Comparison of ENCODE assay signal across 8 cellular contexts in the genomic region with DNA sequence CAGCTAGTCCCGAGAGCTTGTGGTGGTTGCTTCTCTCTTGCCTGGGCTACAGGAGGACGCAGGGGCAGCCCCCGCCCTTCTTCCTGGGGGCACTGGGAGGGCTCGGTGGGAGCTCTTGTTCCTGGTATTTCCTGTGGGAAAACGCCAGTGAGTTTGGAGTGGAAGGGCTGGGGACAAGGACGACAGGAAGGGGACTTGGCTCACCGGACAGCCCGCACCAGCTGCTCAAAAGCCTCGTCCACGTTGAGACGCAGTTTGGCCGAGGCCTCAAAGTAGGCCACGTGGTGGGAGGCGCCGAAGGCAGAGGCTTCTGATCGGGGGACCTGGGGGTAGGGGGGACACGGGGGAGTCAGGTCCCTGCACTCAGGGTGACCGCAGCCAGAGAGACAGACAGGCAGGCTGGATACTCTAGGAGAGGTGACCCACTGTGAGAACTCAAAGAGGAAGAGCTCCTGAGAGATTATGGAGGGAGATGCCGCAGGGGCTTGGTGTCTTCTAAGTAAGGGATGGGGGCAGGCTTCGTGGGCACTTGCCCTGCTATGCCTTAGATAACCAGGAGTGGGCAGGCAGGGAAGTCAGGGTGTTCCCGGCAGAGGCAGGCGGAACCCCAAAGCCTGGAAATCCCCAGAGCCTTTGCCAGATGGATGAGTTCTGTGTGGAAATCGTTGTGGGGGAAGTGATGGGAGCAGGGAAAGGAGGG. TPM values are rescaled to one million over a fixed set of nuclear protein-coding genes. Genes with fewer than 3 reads are reported as not detected.
DNase-seq lines count a peak whose midpoint lies in the region; ATAC-seq and TF ChIP-seq lines count a peak whose summit lies in the region.
"Had no signal": no experiment of that assay in that cellular context is flagged by ENCODE, and none has a peak within 500 bp of the region (broad histone marks: within the 10 kb centered on the region; RNA-seq: fewer than 3 reads in every experiment).

No MANE protein-coding gene starts in this region.

- TF ChIP-seq CTCF in fibroblast of pulmonary artery (IDR thresholded peaks at IDR 0.05; ENCODE audit: low read length, missing control alignments), result peak; percentile 12
- peak; percentile 21 for TF ChIP-seq CTCF in retinal pigment epithelial cell (conservative IDR thresholded peaks at IDR 0.05; ENCODE audit: low read depth, low read length)

- H3K27me3 ChIP-seq in SJCRH30, result no peaks in the 10 kb centered on the region
- no peaks in the 10 kb centered on the region for H3K27me3 ChIP-seq in effector memory CD4-positive, alpha-beta T cell (replicated peaks; ENCODE audit: control insufficient read depth, insufficient read depth, low read length, poor library complexity, severe bottlenecking)

- H3K36me3 ChIP-seq in SJCRH30, result no peaks in the 10 kb centered on the region
- H3K36me3 ChIP-seq in effector memory CD4-positive, alpha-beta T cell (ENCODE audit: control insufficient read depth, insufficient read depth, low read length), result no peaks in the 10 kb centered on the region

- intact Hi-C loops in posterior vena cava (cut with DNase I), result loop anchor here (5.0 kb wide), 1 partner anchor 43 kb away; a partner anchor contains a TSS

- H3K27ac ChIP-seq in SJCRH30, result no peak overlapping the region
- no peak overlapping the region for H3K27ac ChIP-seq in effector memory CD4-positive, alpha-beta T cell (ENCODE audit: insufficient read depth, low read length, poor library complexity, severe bottlenecking)

- no peak for ATAC-seq in GM19452 (IDR thresholded peaks at IDR 0.05; ENCODE audit: unreplicated experiment)

- DNase-seq in Daoy (ENCODE audit: low read depth), result peak; percentile 33
- DNase-seq in SJCRH30, result peak; percentile 32 to 58
- no peak for DNase-seq in fibroblast of pulmonary artery (ENCODE audit: low read depth)
- no peak for DNase-seq in retinal pigment epithelial cell (ENCODE audit: low read depth)
- DNase-seq in posterior vena cava (ENCODE audit: low spot score), result no peak
- no peak for DNase-seq in effector memory CD4-positive, alpha-beta T cell
- DNase-seq: NCI-H774 had no signal

- no peaks in the 10 kb centered on the region for H3K9me3 ChIP-seq in SJCRH30 (replicated peaks)
- H3K9me3 ChIP-seq in effector memory CD4-positive, alpha-beta T cell (ENCODE audit: control insufficient read depth, low read length), result no peaks in the 10 kb centered on the region

- no peak overlapping the region for H3K4me3 ChIP-seq in SJCRH30
- H3K4me3 ChIP-seq in fibroblast of pulmonary artery (replicated peaks; ENCODE audit: low read depth, low read length), result no peak overlapping the region
- H3K4me3 ChIP-seq in retinal pigment epithelial cell (ENCODE audit: low read length), result no peak overlapping the region
- H3K4me3 ChIP-seq in effector memory CD4-positive, alpha-beta T cell (ENCODE audit: insufficient read depth, low read depth, low read length, poor library complexity, severe bottlenecking), result no peak overlapping the region

- peaks cover 11% of the 10 kb centered on the region for H3K4me1 ChIP-seq in SJCRH30
- peaks cover 18% of the 10 kb centered on the region for H3K4me1 ChIP-seq in effector memory CD4-positive, alpha-beta T cell (ENCODE audit: control insufficient read depth, insufficient read depth, low read length, poor library complexity, severe bottlenecking)

RNA-seq across cellular contexts. Expression of a gene that starts 4.3 kb away (rescaled TPM):
- 11.0 and 12.7 TPM in 2 replicates for total RNA-seq in Daoy (2014; rRNA removed; shearing (Covaris generic))
- total RNA-seq in SJCRH30 (2014; rRNA removed; shearing (Covaris generic)), result 7.5 and 7.6 TPM in 2 replicates
- total RNA-seq in posterior vena cava, result 100 to 1,000 TPM; 124 to 173 TPM

RNA-seq across cellular contexts. Expression of a gene that starts 6.3 kb away (rescaled TPM):
- total RNA-seq in Daoy (2014; rRNA removed; shearing (Covaris generic)), result 32.5 and 32.8 TPM in 2 replicates
- total RNA-seq in SJCRH30 (2014; rRNA removed; shearing (Covaris generic)), result 15.9 and 16.3 TPM in 2 replicates
- total RNA-seq in posterior vena cava, result 10 to 100 TPM; 43.5 to 55.1 TPM

RNA-seq across cellular contexts. Expression of a gene that starts 30.0 kb away (rescaled TPM):
- 88.0 and 110 TPM in 2 replicates for total RNA-seq in Daoy (2014; rRNA removed; shearing (Covaris generic))
- 35.1 and 38.6 TPM in 2 replicates for total RNA-seq in SJCRH30 (2014; rRNA removed; shearing (Covaris generic))
- 10 to 100 TPM; 40.6 to 50.9 TPM for total RNA-seq in posterior vena cava

RNA-seq across cellular contexts. Expression of a gene that starts 30.1 kb away (rescaled TPM):
- 15.5 and 18.1 TPM in 2 replicates for total RNA-seq in Daoy (2014; rRNA removed; shearing (Covaris generic))
- 45.2 and 61.7 TPM in 2 replicates for total RNA-seq in SJCRH30 (2014; rRNA removed; shearing (Covaris generic))
- total RNA-seq in posterior vena cava, result 1 to 10 TPM; 8.5 to 9.3 TPM

RNA-seq across cellular contexts. Expression of a gene that starts 41.4 kb away (rescaled TPM):
- total RNA-seq in Daoy (2014; rRNA removed; shearing (Covaris generic)), result 338 and 386 TPM in 2 replicates
- 385 and 390 TPM in 2 replicates for total RNA-seq in SJCRH30 (2014; rRNA removed; shearing (Covaris generic))
- total RNA-seq in posterior vena cava, result 10 to 100 TPM; 79.1 to 91.5 TPM

Comparison
In these comparisons a context has a peak if more than half of its experiments do, and no peak if none do; other contexts are left out.
1. DNase-seq: peak in Daoy (single experiment) and SJCRH30 (2 of 2); none in fibroblast of pulmonary artery (single experiment), retinal pigment epithelial cell (single experiment), posterior vena cava (single experiment) and effector memory CD4-positive, alpha-beta T cell (0 of 3).